34 cellular contexts compared by ENCODE assay signal in genomic region chr5:74194196-74194595, GRCh38.
"Had no signal": no experiment of that assay in that cellular context is flagged by ENCODE, and none has a peak within 500 bp of the region (broad histone marks: within the 10 kb centered on the region; RNA-seq: fewer than 3 reads in every experiment).

No MANE protein-coding gene starts in this region.

- H3K27ac ChIP-seq: adrenal gland, body of pancreas, brain microvascular endothelial cell, breast epithelium, cardiac muscle cell, VCaP had no signal

- H3K9me3 ChIP-seq: adrenal gland, body of pancreas, breast epithelium had no signal

- H3K4me3 ChIP-seq: adrenal gland, body of pancreas, breast epithelium, cardiac muscle cell had no signal

- H3K27me3 ChIP-seq: adrenal gland, body of pancreas, brain microvascular endothelial cell, breast epithelium, cardiac muscle cell had no signal

- ATAC-seq: activated CD8-positive, alpha-beta T cell treated with anti-CD3 and anti-CD28 coated beads for 36 hours; activated naive CD4-positive, alpha-beta T cell treated with anti-CD3 and anti-CD28 coated beads, Interleukin-2, amount 50 U/mL, for 72 hours; activated T-cell treated with anti-CD3 and anti-CD28 coated beads, Interleukin-2, amount 50 U/mL, for 4 hours; activated T-cell treated with anti-CD3 and anti-CD28 coated beads, Interleukin-2, amount 50 U/mL, for 72 hours; activated T-helper 17 cell treated with anti-CD3 and anti-CD28 coated beads, Interleukin-2, amount 50 U/mL, for 72 hours; body of pancreas had no signal

- DNase-seq: activated B cell treated with CpG ODN at 0.5 μM for 24 hours; activated CD4-positive, alpha-beta memory T cell treated with anti-CD3 and anti-CD28 coated beads for 36 hours; activated CD4-positive, alpha-beta T cell treated with anti-CD3 and anti-CD28 coated beads for 4 hours; activated CD4-positive, alpha-beta T cell treated with anti-CD3 and anti-CD28 coated beads, Interleukin-2, amount 10 ng/mL, durations not matched to agents 24 days and 14 days; activated CD4-positive, alpha-beta T cell treated with anti-CD3 and anti-CD28 coated beads, Interleukin-2, amount 50 U/mL, for 1 hour; activated CD4-positive, alpha-beta T cell treated with anti-CD3 and anti-CD28 coated beads, Interleukin-2, amount 50 U/mL, for 4 hours; activated CD4-positive, CD25-positive, alpha-beta regulatory T cell treated with anti-CD3 and anti-CD28 coated beads, Interleukin-2, amount 50 U/mL, for 72 hours; activated CD8-positive, alpha-beta memory T cell treated with anti-CD3 and anti-CD28 coated beads, Interleukin-2, amount 50 U/mL, for 4 hours; activated CD8-positive, alpha-beta T cell treated with anti-CD3 and anti-CD28 coated beads for 36 hours; activated effector memory CD4-positive, alpha-beta T cell treated with anti-CD3 and anti-CD28 coated beads, Interleukin-2, amount 50 U/mL, for 16 hours; activated gamma-delta T cell treated with Interleukin-2 at 50 U/mL for 16 hours; activated naive CD4-positive, alpha-beta T cell; activated naive CD4-positive, alpha-beta T cell treated with anti-CD3 and anti-CD28 coated beads for 36 hours; activated naive CD4-positive, alpha-beta T cell treated with anti-CD3 and anti-CD28 coated beads, Interleukin-2, amount 50 U/mL, for 16 hours; activated naive CD8-positive, alpha-beta T cell treated with anti-CD3 and anti-CD28 coated beads for 36 hours; activated T-cell treated with anti-CD3 and anti-CD28 coated beads for 4 hours; activated T-cell treated with anti-CD3 and anti-CD28 coated beads, Interleukin-2, amount 50 U/mL, for 1 hour; activated T-cell treated with anti-CD3 and anti-CD28 coated beads, Interleukin-2, amount 50 U/mL, for 4 hours; activated T-cell treated with anti-CD3 and anti-CD28 coated beads, Interleukin-2, amount 50 U/mL, for 72 hours; adrenal gland; amniotic stem cell; aorta; body of pancreas; brain microvascular endothelial cell; caudate nucleus; cerebellar nuclear complex; T-helper 1 cell; T-helper 2 cell; T-helper 9 cell had no signal

- H3K36me3 ChIP-seq: adrenal gland, brain microvascular endothelial cell, breast epithelium, cardiac muscle cell had no signal

- H3K4me1 ChIP-seq: adrenal gland, body of pancreas, breast epithelium had no signal
